ENCODE assay signal across 12 cellular contexts in genomic region chr1:157806431-157807149, GRCh38.
A peak's percentile ranks its signal among the peaks of the same experiment; 100 is the strongest.
DNase-seq lines count a peak whose midpoint lies in the region; ATAC-seq and TF ChIP-seq lines count a peak whose summit lies in the region.
"Had no signal": no experiment of that assay in that cellular context is flagged by ENCODE, and none has a peak within 500 bp of the region (broad histone marks: within the 10 kb centered on the region; RNA-seq: fewer than 3 reads in every experiment).

No MANE protein-coding gene starts in this region.

- peaks cover 30% of the 10 kb centered on the region for H3F3A ChIP-seq in MM.1S (ENCODE audit: insufficient read depth, low read length)

- no peaks in the 10 kb centered on the region for H3K9me3 ChIP-seq in MM.1S (replicated peaks; ENCODE audit: insufficient read depth, low read length)
- H3K9me3 ChIP-seq: suprapubic skin had no signal

- H3K36me3 ChIP-seq in GM06990 (ENCODE audit: control insufficient read depth, insufficient read depth, low read length) (no peaks in the 10 kb centered on the region), MM.1S (replicated peaks; ENCODE audit: insufficient read depth, low read length) (no peaks in the 10 kb centered on the region)
- H3K36me3 ChIP-seq: suprapubic skin had no signal

- H3K27me3 ChIP-seq in GM06990 (replicated peaks; ENCODE audit: control insufficient read depth, insufficient read depth, low read length): no peaks in the 10 kb centered on the region
- H3K27me3 ChIP-seq in MM.1S (replicated peaks; ENCODE audit: insufficient read depth, low read length): no peaks in the 10 kb centered on the region
- H3K27me3 ChIP-seq: suprapubic skin had no signal

- no peaks in the 10 kb centered on the region for H4K20me1 ChIP-seq in MM.1S (ENCODE audit: insufficient read depth, low read length)

- no peaks in the 10 kb centered on the region for H3K9me2 ChIP-seq in MM.1S (replicated peaks; ENCODE audit: insufficient read depth, low read length)

- peak; percentile 83 for ATAC-seq in HG02884 (IDR thresholded peaks at IDR 0.05; ENCODE audit: unreplicated experiment)

- peak overlapping the region; percentile 63 for H3K9ac ChIP-seq in MM.1S (ENCODE audit: low read length)

- peak overlapping the region; percentile 57 for H2AFZ ChIP-seq in MM.1S (ENCODE audit: low read length)

- DNase-seq in GM06990 (ENCODE audit: extremely low read depth, insufficient read length) (peak; percentile 79), GM19240 (ENCODE audit: insufficient read length, low spot score) (peak; percentile 50), MM.1S (peak; percentile 99), DMS 273 treated with DMSO at 0.1 percent for 48 hours (lab: John Stamatoyannopoulos, UW) (no peak), NCI-H2081 treated with DMSO at 0.1 percent for 48 hours (lab: John Stamatoyannopoulos, UW) (no peak), EL (no peak), NCI-H774 (lab: John Stamatoyannopoulos, UW) (no peak)
- DNase-seq: erythroblast, H7 had no signal

- H3K4me1 ChIP-seq in MM.1S (ENCODE audit: low read length): peaks cover 36% of the 10 kb centered on the region
- H3K4me1 ChIP-seq: suprapubic skin had no signal

- no peaks in the 10 kb centered on the region for H3K79me2 ChIP-seq in MM.1S (ENCODE audit: low read length)

- peak overlapping the region; percentile 16; the same call in 1 of the 2 replicates for H3K4me3 ChIP-seq in GM06990 (replicated peaks; ENCODE audit: low read depth, low read length)
- peak overlapping the region; percentile 45 for H3K4me3 ChIP-seq in MM.1S (ENCODE audit: low read length)
- H3K4me3 ChIP-seq: smooth muscle cell, suprapubic skin had no signal

- peak overlapping the region; percentile 92 for H3K27ac ChIP-seq in MM.1S (ENCODE audit: low read length)
- H3K27ac ChIP-seq: suprapubic skin had no signal

- peak overlapping the region; percentile 88 for H3K4me2 ChIP-seq in MM.1S (ENCODE audit: low read depth, low read length)
- H3K4me2 ChIP-seq: smooth muscle cell had no signal

- TF ChIP-seq CTCF in GM06990 (IDR thresholded peaks at IDR 0.05; ENCODE audit: insufficient read depth, low read length, poor library complexity, severe bottlenecking): no peak
- no peak for TF ChIP-seq CTCF in MM.1S (IDR thresholded peaks at IDR 0.05; ENCODE audit: low read length)

Comparison
In these comparisons a context has a peak if more than half of its experiments do, and no peak if none do; other contexts are left out.
1. DNase-seq: peak in GM06990 (single experiment), GM19240 (single experiment) and MM.1S (single experiment); none in DMS 273 treated with DMSO at 0.1 percent for 48 hours (single experiment), NCI-H2081 treated with DMSO at 0.1 percent for 48 hours (single experiment), EL (single experiment) and NCI-H774 (single experiment).